20 cellular contexts compared by ENCODE assay signal in genomic region chr1:244958593-244958992, GRCh38.
A peak's percentile ranks its signal among the peaks of the same experiment; 100 is the strongest.
DNase-seq lines count a peak whose midpoint lies in the region; TF ChIP-seq lines count a peak whose summit lies in the region.
"Had no signal": no experiment of that assay in that cellular context is flagged by ENCODE, and none has a peak within 500 bp of the region (broad histone marks: within the 10 kb centered on the region; RNA-seq: fewer than 3 reads in every experiment).

No MANE protein-coding gene starts in this region.

- BruUV-seq in OCI-LY7 (replicated peaks; lab: Mats Ljungman, UMichigan) = no TSS peak

- H3K4me3 ChIP-seq in DOHH2 (ENCODE audit: low read length) = peak overlapping the region; percentile 66; the same call in 1 of the 2 replicates
- H3K4me3 ChIP-seq in HEK293 (ENCODE audit: low read depth, low read length) = no peak overlapping the region
- H3K4me3 ChIP-seq in OCI-LY7 (ENCODE audit: low read depth, low read length, poor library complexity, severe bottlenecking) = no peak overlapping the region
- H3K4me3 ChIP-seq in BE2C (ENCODE audit: low read depth, low read length) = no peak overlapping the region
- no peak overlapping the region for H3K4me3 ChIP-seq in prostate gland
- H3K4me3 ChIP-seq: A549, BLaER1 had no signal

- peak overlapping the region; percentile 69 for H3K4me2 ChIP-seq in DOHH2 (ENCODE audit: low read length)
- H3K4me2 ChIP-seq in OCI-LY7 (ENCODE audit: low read length) = no peak overlapping the region
- H3K4me2 ChIP-seq: A549 had no signal

- H3K36me3 ChIP-seq in DOHH2 (ENCODE audit: control insufficient read depth, low read length) (no peaks in the 10 kb centered on the region), HEK293 (ENCODE audit: control insufficient read depth in 2 of 2, insufficient read depth in 1 of 2, low read length in 2 of 2) (no peaks in the 10 kb centered on the region), OCI-LY7 (ENCODE audit: insufficient read depth, low read length) (no peaks in the 10 kb centered on the region), BE2C (no peaks in the 10 kb centered on the region), prostate gland (no peaks in the 10 kb centered on the region)
- H3K36me3 ChIP-seq: BLaER1 had no signal

- no peaks in the 10 kb centered on the region for H3K79me2 ChIP-seq in DOHH2 (ENCODE audit: control insufficient read depth, low read length)
- H3K79me2 ChIP-seq in OCI-LY7 (ENCODE audit: insufficient read depth, low read depth, low read length) = no peaks in the 10 kb centered on the region

- POLR2A ChIA-PET in HEK293 (lab: Yijun Ruan, JAX) (no interaction called here), OCI-LY7 (lab: Charles Lee) (interaction anchor here (0.6 to 3.4 kb wide), 11 partner anchors 10 to 94 kb away, joined by 3 to 22 read pairs (median 3); partner anchors contain the start of gene HNRNPU)

- TF ChIP-seq CTCF in DOHH2 (IDR thresholded peaks at IDR 0.05; ENCODE audit: low read depth, low read length, poor library complexity, severe bottlenecking) (no peak), HEK293 (tag by site-specific recombination; IDR thresholded peaks at IDR 0.05) (no peak), OCI-LY7 (conservative IDR thresholded peaks at IDR 0.05; ENCODE audit: low read length) (no peak), BE2C (IDR thresholded peaks at IDR 0.05; ENCODE audit: low read depth, low read length) (no peak), prostate gland (IDR thresholded peaks at IDR 0.05) (no peak)

- intact Hi-C loops in OCI-LY7 (cut with micrococcal nuclease; ENCODE audit: unreplicated experiment) (loop anchor here (5.0 kb wide), 1 partner anchor 36 kb away; no protein-coding TSS in a partner anchor), prostate gland (cut with DNase I) (no loop called here)

- H3K9me2 ChIP-seq in DOHH2 (replicated peaks; ENCODE audit: control insufficient read depth, low read length) (no peaks in the 10 kb centered on the region), OCI-LY7 (ENCODE audit: insufficient read depth, low read length) (no peaks in the 10 kb centered on the region)

- H4K20me1 ChIP-seq in DOHH2 (ENCODE audit: control insufficient read depth, insufficient read depth, low read depth, low read length) (no peaks in the 10 kb centered on the region), OCI-LY7 (ENCODE audit: insufficient read depth, low read length) (no peaks in the 10 kb centered on the region)
- H4K20me1 ChIP-seq: BLaER1 had no signal

- 0 out of 2 replicates have a peak overlapping the region, but pooled peaks have one; percentile 56 for H3K27ac ChIP-seq in DOHH2 (ENCODE audit: low read depth, low read length)
- H3K27ac ChIP-seq in HEK293 (ENCODE audit: extremely low read depth, low read depth, low read length) = no peak overlapping the region
- peak overlapping the region; percentile 70 for H3K27ac ChIP-seq in OCI-LY7 (ENCODE audit: low read depth, low read length, poor library complexity, severe bottlenecking)
- no peak overlapping the region for H3K27ac ChIP-seq in prostate gland
- H3K27ac ChIP-seq: 22Rv1, A549 had no signal

- 92% methylated on average over 4 of the region's 4 CpGs for WGBS in prostate gland

- TF ChIP-seq POLR2A in prostate gland (IDR thresholded peaks at IDR 0.05) = no peak

- H2AFZ ChIP-seq in OCI-LY7 (ENCODE audit: low read length) = no peak overlapping the region

- H3K27me3 ChIP-seq in DOHH2 (ENCODE audit: control insufficient read depth, low read length) (no peaks in the 10 kb centered on the region), BE2C (no peaks in the 10 kb centered on the region), prostate gland (replicated peaks; ENCODE audit: insufficient read depth) (no peaks in the 10 kb centered on the region)
- H3K27me3 ChIP-seq: BLaER1 had no signal

- CTCF ChIA-PET in HEK293 (lab: Yijun Ruan, JAX) (interaction anchor here (0.7 kb wide), 1 partner anchor 97 kb away, joined by 3 read pairs; no protein-coding TSS in a partner anchor), OCI-LY7 (lab: Charles Lee; ENCODE audit: unreplicated experiment) (no interaction called here)

- peaks cover 2% of the 10 kb centered on the region for H3F3A ChIP-seq in DOHH2 (ENCODE audit: control insufficient read depth, insufficient read depth)

- DNase-seq in OCI-LY7 (ENCODE audit: low spot score) (no peak), BE2C (no peak), prostate gland (ENCODE audit: low spot score) (no peak)
- DNase-seq: AML-193; C1 segment of cervical spinal cord; CD4-positive, alpha-beta memory T cell; CD4-positive, CD25-positive, alpha-beta regulatory T cell; CD8-positive, alpha-beta memory T cell; COR-L47; DMS 273 treated with DMSO at 0.1 percent for 48 hours; DMS153; DMS53; DMS79; DND-41; GF-D8 had no signal

- H3K9me3 ChIP-seq in DOHH2 (ENCODE audit: control insufficient read depth, insufficient read depth, low read length) = no peaks in the 10 kb centered on the region
- H3K9me3 ChIP-seq in HEK293 (ENCODE audit: control insufficient read depth, insufficient read depth, low read depth, low read length) = no peaks in the 10 kb centered on the region
- no peaks in the 10 kb centered on the region for H3K9me3 ChIP-seq in OCI-LY7 (ENCODE audit: low read length)
- H3K9me3 ChIP-seq in BE2C = no peaks in the 10 kb centered on the region
- no peaks in the 10 kb centered on the region for H3K9me3 ChIP-seq in prostate gland
- H3K9me3 ChIP-seq: A549, BLaER1 had no signal

- peaks cover 26% of the 10 kb centered on the region for H3K4me1 ChIP-seq in DOHH2 (ENCODE audit: control insufficient read depth, low read length)
- no peaks in the 10 kb centered on the region for H3K4me1 ChIP-seq in HEK293 (ENCODE audit: control insufficient read depth, insufficient read depth, low read length)
- H3K4me1 ChIP-seq in OCI-LY7 (ENCODE audit: insufficient read depth, low read length, poor library complexity, severe bottlenecking) = peaks cover 20% of the 10 kb centered on the region
- H3K4me1 ChIP-seq in BE2C = peaks cover 4% of the 10 kb centered on the region
- no peaks in the 10 kb centered on the region for H3K4me1 ChIP-seq in prostate gland (replicated peaks)

TF ChIP-seq in HEK293, 187 proteins besides CTCF, POLR2A, EP300 and RAD21:
- TF ChIP-seq ZFHX2 (tag by site-specific recombination; conservative IDR thresholded peaks at IDR 0.05) (peak; percentile 91), EGR2 (tag by site-specific recombination; IDR thresholded peaks at IDR 0.05; ENCODE audit: low read depth) (peak; percentile 87), ZNF658 (tag by site-specific recombination; IDR thresholded peaks at IDR 0.05) (no peak), FEZF1 (tag by site-specific recombination; IDR thresholded peaks at IDR 0.05) (no peak), ZNF585B (tag by site-specific recombination; IDR thresholded peaks at IDR 0.05) (no peak), GLI2 (tag by site-specific recombination; IDR thresholded peaks at IDR 0.05; ENCODE audit: borderline replicate concordance, low read depth) (no peak), ZNF624 (tag by site-specific recombination; IDR thresholded peaks at IDR 0.05) (no peak), ZNF202 (tag by site-specific recombination; IDR thresholded peaks at IDR 0.05; ENCODE audit: borderline replicate concordance) (no peak), SP2 (tag by site-specific recombination; IDR thresholded peaks at IDR 0.05) (no peak), ZNF501 (tag by site-specific recombination; IDR thresholded peaks at IDR 0.05) (no peak), ZNF18 (tag by site-specific recombination; IDR thresholded peaks at IDR 0.05) (0 out of 2 replicates have a peak, but pooled peaks have one; percentile 14), GLIS2 (tag by site-specific recombination; IDR thresholded peaks at IDR 0.05) (no peak), ZNF544 (tag by site-specific recombination; IDR thresholded peaks at IDR 0.05) (no peak), ZNF670 (tag by site-specific recombination; IDR thresholded peaks at IDR 0.05; ENCODE audit: low read depth) (no peak)
- TF ChIP-seq, protein P1, sequence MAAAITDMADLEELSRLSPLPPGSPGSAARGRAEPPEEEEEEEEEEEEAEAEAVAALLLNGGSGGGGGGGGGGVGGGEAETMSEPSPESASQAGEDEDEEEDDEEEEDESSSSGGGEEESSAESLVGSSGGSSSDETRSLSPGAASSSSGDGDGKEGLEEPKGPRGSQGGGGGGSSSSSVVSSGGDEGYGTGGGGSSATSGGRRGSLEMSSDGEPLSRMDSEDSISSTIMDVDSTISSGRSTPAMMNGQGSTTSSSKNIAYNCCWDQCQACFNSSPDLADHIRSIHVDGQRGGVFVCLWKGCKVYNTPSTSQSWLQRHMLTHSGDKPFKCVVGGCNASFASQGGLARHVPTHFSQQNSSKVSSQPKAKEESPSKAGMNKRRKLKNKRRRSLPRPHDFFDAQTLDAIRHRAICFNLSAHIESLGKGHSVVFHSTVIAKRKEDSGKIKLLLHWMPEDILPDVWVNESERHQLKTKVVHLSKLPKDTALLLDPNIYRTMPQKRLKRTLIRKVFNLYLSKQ (tag by site-specific recombination; IDR thresholded peaks at IDR 0.05; ENCODE audit: borderline replicate concordance) = no peak
- TF ChIP-seq, protein P2, sequence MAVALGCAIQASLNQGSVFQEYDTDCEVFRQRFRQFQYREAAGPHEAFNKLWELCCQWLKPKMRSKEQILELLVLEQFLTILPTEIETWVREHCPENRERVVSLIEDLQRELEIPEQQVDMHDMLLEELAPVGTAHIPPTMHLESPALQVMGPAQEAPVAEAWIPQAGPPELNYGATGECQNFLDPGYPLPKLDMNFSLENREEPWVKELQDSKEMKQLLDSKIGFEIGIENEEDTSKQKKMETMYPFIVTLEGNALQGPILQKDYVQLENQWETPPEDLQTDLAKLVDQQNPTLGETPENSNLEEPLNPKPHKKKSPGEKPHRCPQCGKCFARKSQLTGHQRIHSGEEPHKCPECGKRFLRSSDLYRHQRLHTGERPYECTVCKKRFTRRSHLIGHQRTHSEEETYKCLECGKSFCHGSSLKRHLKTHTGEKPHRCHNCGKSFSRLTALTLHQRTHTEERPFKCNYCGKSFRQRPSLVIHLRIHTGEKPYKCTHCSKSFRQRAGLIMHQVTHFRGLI (tag by site-specific recombination; IDR thresholded peaks at IDR 0.05) = no peak

Comparison
In these comparisons a context has a peak if more than half of its experiments do, and no peak if none do; other contexts are left out.
1. H3K27ac ChIP-seq: peak in DOHH2 (single experiment) and OCI-LY7 (single experiment); none in HEK293 (single experiment) and prostate gland (0 of 2).